ENCODE assay signal across 12 cellular contexts in the genomic region with DNA sequence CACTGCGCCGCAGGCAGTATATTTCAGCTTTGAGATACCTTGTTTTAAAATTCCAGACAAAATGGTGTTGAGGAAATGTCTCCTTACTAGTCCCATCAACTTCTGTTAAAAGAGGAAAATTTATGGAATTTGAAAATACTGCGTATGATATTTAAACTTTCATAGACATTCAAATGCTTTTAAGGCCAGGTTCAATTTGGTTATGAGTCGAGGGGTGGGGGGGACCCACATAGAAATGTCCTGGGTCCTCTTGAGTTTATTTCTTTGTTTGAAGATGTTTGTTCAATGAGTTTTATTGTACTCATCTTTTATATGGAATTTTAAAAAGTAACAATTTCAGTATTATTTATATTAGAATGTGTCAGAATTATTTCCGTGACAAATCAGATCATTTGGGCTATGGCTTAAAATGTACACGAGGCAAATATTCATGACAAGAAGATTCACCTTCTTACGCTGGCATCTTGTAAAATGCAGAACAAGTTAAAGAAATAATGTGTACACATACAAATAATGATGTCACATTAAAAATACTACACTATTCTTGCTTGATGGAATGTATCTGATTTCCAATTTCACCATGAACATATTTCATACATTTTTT. TPM values are rescaled to one million over a fixed set of nuclear protein-coding genes. Genes with fewer than 3 reads are reported as not detected.
DNase-seq lines count a peak whose midpoint lies in the region; ATAC-seq and TF ChIP-seq lines count a peak whose summit lies in the region.
"Had no signal": no experiment of that assay in that cellular context is flagged by ENCODE, and none has a peak within 500 bp of the region (broad histone marks: within the 10 kb centered on the region; RNA-seq: fewer than 3 reads in every experiment).

No MANE protein-coding gene starts in this region.

- H3K27me3 ChIP-seq in BLaER1 (no peaks in the 10 kb centered on the region), WERI-Rb-1 (ENCODE audit: insufficient read depth, low read depth, severe bottlenecking) (no peaks in the 10 kb centered on the region)

- no peak for ATAC-seq in naive thymus-derived CD8-positive, alpha-beta T cell
- ATAC-seq in GM18868 (IDR thresholded peaks at IDR 0.05; ENCODE audit: unreplicated experiment): no peak
- ATAC-seq in GM21529 (IDR thresholded peaks at IDR 0.05; ENCODE audit: unreplicated experiment): no peak

- peak overlapping the region; percentile 97 for H3K27ac Mint-ChIP-seq in activated naive CD8-positive, alpha-beta T cell treated with anti-CD3 and anti-CD28 coated beads for 36 hours
- peak overlapping the region in 9 of 10 donors; percentile 91 to 100 (median 99) for H3K27ac Mint-ChIP-seq in naive thymus-derived CD8-positive, alpha-beta T cell

- H4K20me1 ChIP-seq in BLaER1: peaks cover 5% of the 10 kb centered on the region; the same call in 1 of the 2 replicates

- H3K9me3 Mint-ChIP-seq in activated naive CD8-positive, alpha-beta T cell treated with anti-CD3 and anti-CD28 coated beads for 36 hours: no peaks in the 10 kb centered on the region
- H3K9me3 Mint-ChIP-seq in naive thymus-derived CD8-positive, alpha-beta T cell: no peaks in the 10 kb centered on the region

- H3K4me1 Mint-ChIP-seq in activated naive CD8-positive, alpha-beta T cell treated with anti-CD3 and anti-CD28 coated beads for 36 hours: peaks cover 33% of the 10 kb centered on the region
- H3K4me1 Mint-ChIP-seq in naive thymus-derived CD8-positive, alpha-beta T cell: peaks cover 25 to 65% (median 52%) of the 10 kb centered on the region in 4 donors

- H3K36me3 ChIP-seq in BLaER1 (no peaks in the 10 kb centered on the region), WERI-Rb-1 (no peaks in the 10 kb centered on the region)

- peaks cover 67% of the 10 kb centered on the region for H3K36me3 Mint-ChIP-seq in activated naive CD8-positive, alpha-beta T cell treated with anti-CD3 and anti-CD28 coated beads for 36 hours
- H3K36me3 Mint-ChIP-seq in naive thymus-derived CD8-positive, alpha-beta T cell: peaks cover 25 to 41% (median 30%) of the 10 kb centered on the region in 3 donors

- H3K4me1 ChIP-seq in BLaER1: peaks cover 46% of the 10 kb centered on the region

- peak overlapping the region; percentile 91 for H3K4me3 ChIP-seq in BLaER1
- peak overlapping the region; percentile 81 for H3K4me3 ChIP-seq in GM12865 (ENCODE audit: low read depth, low read length)
- no peak overlapping the region for H3K4me3 ChIP-seq in WERI-Rb-1 (ENCODE audit: low read depth, low read length)

- DNase-seq in GM12865 (ENCODE audit: low read depth): no peak
- DNase-seq in activated naive CD8-positive, alpha-beta T cell treated with anti-CD3 and anti-CD28 coated beads for 36 hours: no peak
- peak in 1 of 10 donors; percentile 13 for DNase-seq in naive thymus-derived CD8-positive, alpha-beta T cell
- DNase-seq in WERI-Rb-1: no peak
- no peak for DNase-seq in DMS114 treated with DMSO at 0.1 percent for 48 hours (lab: John Stamatoyannopoulos, UW; ENCODE audit: unreplicated experiment)
- DNase-seq: activated CD8-positive, alpha-beta memory T cell treated with anti-CD3 and anti-CD28 coated beads, Interleukin-2, amount 50 U/mL, for 48 hours; cortex of kidney; NCI-H524 treated with DMSO at 0.1 percent for 48 hours had no signal

- H3K9ac ChIP-seq in BLaER1: peak overlapping the region; percentile 91

- peaks cover 6% of the 10 kb centered on the region for H3K27me3 Mint-ChIP-seq in activated naive CD8-positive, alpha-beta T cell treated with anti-CD3 and anti-CD28 coated beads for 36 hours
- no peaks in the 10 kb centered on the region for H3K27me3 Mint-ChIP-seq in naive thymus-derived CD8-positive, alpha-beta T cell

- H3K27ac ChIP-seq in BLaER1 (peak overlapping the region; percentile 92), WERI-Rb-1 (no peak overlapping the region)

- H3K9me3 ChIP-seq in BLaER1 (no peaks in the 10 kb centered on the region), WERI-Rb-1 (ENCODE audit: severe bottlenecking) (no peaks in the 10 kb centered on the region)

- TF ChIP-seq CTCF in GM12865 (IDR thresholded peaks at IDR 0.05; ENCODE audit: insufficient read depth, low read depth, low read length, missing control alignments) (no peak), WERI-Rb-1 (IDR thresholded peaks at IDR 0.05; ENCODE audit: low read depth, low read length) (no peak)

- H3K4me3 Mint-ChIP-seq in activated naive CD8-positive, alpha-beta T cell treated with anti-CD3 and anti-CD28 coated beads for 36 hours: peak overlapping the region; percentile 94
- peak overlapping the region; percentile 88 to 100 (median 100) for H3K4me3 Mint-ChIP-seq in naive thymus-derived CD8-positive, alpha-beta T cell

- POLR2A ChIA-PET in naive thymus-derived CD8-positive, alpha-beta T cell (lab: Charles Lee): interaction anchor here (1.0 to 32.9 kb wide), 15 partner anchors 11 to 97 kb away, joined by 3 to 1553 read pairs (median 12); no protein-coding TSS in a partner anchor

- H3K4me2 ChIP-seq in BLaER1: peak overlapping the region; percentile 88

RNA-seq across cellular contexts. Expression of gene IKZF1, which starts 1.3 kb away (rescaled TPM):
- total RNA-seq in activated naive CD8-positive, alpha-beta T cell treated with anti-CD3 and anti-CD28 coated beads for 36 hours: 100 to 1,000 TPM; 220 to 225 TPM
- total RNA-seq in naive thymus-derived CD8-positive, alpha-beta T cell: 100 to 1,000 TPM; 416 to 435 TPM
- polyA plus RNA-seq in naive thymus-derived CD8-positive, alpha-beta T cell: 100 to 1,000 TPM; 145 to 257 (median 209) TPM
- total RNA-seq: glomerular endothelial cell had no signal
